In genomic region chr2:61905372-61906186, GRCh38 we compare ENCODE assay signal across 1 cellular context.
TF ChIP-seq lines count a peak whose summit lies in the region.

Gene COMMD1 (plus strand): TSS chr2:61905674. CDS start chr2:61905679, 5 bp downstream.

TF ChIP-seq in A549, 52 proteins besides CTCF, POLR2A, EP300 and RAD21 (continued from another document):
- TF ChIP-seq HMGXB4 (CRISPR knock-in tag; IDR thresholded peaks at IDR 0.05; ENCODE audit: borderline replicate concordance) (no peak), CEBPB (IDR thresholded peaks at IDR 0.05) (peak in 1 of 2 experiments; percentile 3; a peak in 1 of 4 replicates), NR3C1 (IDR thresholded peaks at IDR 0.05) (no peak), FOSB (CRISPR knock-in tag; IDR thresholded peaks at IDR 0.05) (no peak), ZC3H11A (IDR thresholded peaks at IDR 0.05) (no peak), JUNB (IDR thresholded peaks at IDR 0.05) (no peak), GATA3 (IDR thresholded peaks at IDR 0.05; ENCODE audit: borderline replicate concordance) (peak; percentile 62; the same call in 1 of the 2 replicates), PHF8 (IDR thresholded peaks at IDR 0.05; ENCODE audit: borderline replicate concordance, low read depth) (peak; percentile 66; the same call in 1 of the 2 replicates), ATOH8 (CRISPR knock-in tag; IDR thresholded peaks at IDR 0.05; ENCODE audit: low read depth) (no peak), PBX3 (IDR thresholded peaks at IDR 0.05) (peak; percentile 97), RFX5 (IDR thresholded peaks at IDR 0.05) (peak; percentile 76), CHD2 (IDR thresholded peaks at IDR 0.05; ENCODE audit: low read length, partially characterized antibody) (no peak), KDM5A (IDR thresholded peaks at IDR 0.05) (peak; percentile 89), MYC (IDR thresholded peaks at IDR 0.05; ENCODE audit: borderline replicate concordance, low read length) (peak; percentile 66), FOSL2 (IDR thresholded peaks at IDR 0.05) (no peak), FOSL2 (CRISPR knock-in tag; IDR thresholded peaks at IDR 0.05) (no peak), BCL3 (IDR thresholded peaks at IDR 0.05) (peak; percentile 90), NPAS2 (CRISPR knock-in tag; IDR thresholded peaks at IDR 0.05; ENCODE audit: borderline replicate concordance) (no peak), RARB (CRISPR knock-in tag; IDR thresholded peaks at IDR 0.05) (no peak)
